Comparison of ENCODE assay signal across 8 cellular contexts in genomic region chr16:31386157-31386984, GRCh38. TPM values are rescaled to one million over a fixed set of nuclear protein-coding genes. Genes with fewer than 3 reads are reported as not detected.
A peak's percentile ranks its signal among the peaks of the same experiment; 100 is the strongest.
DNase-seq lines count a peak whose midpoint lies in the region; ATAC-seq and TF ChIP-seq lines count a peak whose summit lies in the region.

No MANE protein-coding gene starts in this region.

- H3K27ac Mint-ChIP-seq in nephron progenitor cell = no peak overlapping the region

- H3K27me3 ChIP-seq in A673 (replicated peaks; ENCODE audit: insufficient read depth, low read depth, low read length, poor library complexity) = no peaks in the 10 kb centered on the region
- peaks cover 0 to 21% (median 0%) of the 10 kb centered on the region in 3 donors for H3K27me3 ChIP-seq in sigmoid colon
- no peaks in the 10 kb centered on the region for H3K27me3 ChIP-seq in ascending aorta

- H3K27me3 Mint-ChIP-seq in nephron progenitor cell (ENCODE audit: low read depth, poor library complexity) = peaks cover 16% of the 10 kb centered on the region

- H3K27ac ChIP-seq in A673 (ENCODE audit: low read depth, low read length, poor library complexity, severe bottlenecking) (no peak overlapping the region), sigmoid colon (no peak overlapping the region), ascending aorta (no peak overlapping the region)

- intact Hi-C loops in A673 (cut with micrococcal nuclease; ENCODE audit: unreplicated experiment) = no loop called here
- intact Hi-C loops in sigmoid colon (cut with DNase I) = no loop called here
- intact Hi-C loops in ascending aorta (cut with DNase I) = no loop called here

- no peak for TF ChIP-seq POLR2A in sigmoid colon (IDR thresholded peaks at IDR 0.05)

- peak; percentile 52 for ATAC-seq in GM19035 (IDR thresholded peaks at IDR 0.05; ENCODE audit: unreplicated experiment)
- ATAC-seq in HG02884 (IDR thresholded peaks at IDR 0.05; ENCODE audit: unreplicated experiment) = no peak

- H3K9me3 ChIP-seq in A673 (ENCODE audit: low read depth, low read length, poor library complexity, severe bottlenecking) (no peaks in the 10 kb centered on the region), sigmoid colon (no peaks in the 10 kb centered on the region), ascending aorta (no peaks in the 10 kb centered on the region)

- no peaks in the 10 kb centered on the region for H3K4me1 Mint-ChIP-seq in nephron progenitor cell

- 22 to 51% methylated on average over 6 of the region's 6 CpGs for WGBS in sigmoid colon, 2 donors

- POLR2A ChIA-PET in A673 (lab: Charles Lee; ENCODE audit: low non-redundant PET) = no interaction called here

- no peak for TF ChIP-seq CTCF in A673 (conservative IDR thresholded peaks at IDR 0.05; ENCODE audit: low read depth, low read length)
- TF ChIP-seq CTCF in sigmoid colon (IDR thresholded peaks at IDR 0.05) = no peak
- TF ChIP-seq CTCF in nephron progenitor cell (IDR thresholded peaks at IDR 0.05) = no peak
- TF ChIP-seq CTCF in ascending aorta (IDR thresholded peaks at IDR 0.05) = no peak

- BruUV-seq in A673 (replicated peaks; lab: Mats Ljungman, UMichigan) = no TSS peak

- DNase-seq in A673 (ENCODE audit: low spot score) = peak; percentile 22
- DNase-seq in RKO (ENCODE audit: low spot score) = peak; percentile 90
- peak; percentile 26 for DNase-seq in germinal center (ENCODE audit: low spot score)
- no peak for DNase-seq in sigmoid colon
- no peak for DNase-seq in nephron progenitor cell
- DNase-seq in ascending aorta (ENCODE audit: low spot score in 2 of 2) = no peak

- H3K4me3 ChIP-seq in A673 (ENCODE audit: low read depth, low read length, poor library complexity, severe bottlenecking) (no peak overlapping the region), sigmoid colon (no peak overlapping the region), ascending aorta (no peak overlapping the region)

- CTCF ChIA-PET in A673 (lab: Charles Lee) = interaction anchor here (0.7 kb wide), 1 partner anchor 604 kb away, joined by 3 read pairs; no protein-coding TSS in a partner anchor

- H3K4me1 ChIP-seq in A673 (ENCODE audit: insufficient read depth, low read length, poor library complexity, severe bottlenecking) = no peaks in the 10 kb centered on the region
- no peaks in the 10 kb centered on the region for H3K4me1 ChIP-seq in sigmoid colon
- H3K4me1 ChIP-seq in ascending aorta = no peaks in the 10 kb centered on the region

- H3K36me3 ChIP-seq in A673 (ENCODE audit: insufficient read depth, low read length, poor library complexity, severe bottlenecking) (no peaks in the 10 kb centered on the region), sigmoid colon (no peaks in the 10 kb centered on the region), ascending aorta (no peaks in the 10 kb centered on the region)

- no peaks in the 10 kb centered on the region for H3K9me3 Mint-ChIP-seq in nephron progenitor cell

- H3K4me3 Mint-ChIP-seq in nephron progenitor cell = no peak overlapping the region

- no peaks in the 10 kb centered on the region for H3K36me3 Mint-ChIP-seq in nephron progenitor cell (ENCODE audit: low read depth)

- no peak for TF ChIP-seq EP300 in sigmoid colon (IDR thresholded peaks at IDR 0.05)

RNA-seq across cellular contexts. Expression of gene ITGAD, which starts 6.8 kb away (rescaled TPM):
- not detected in 2 replicates for total RNA-seq in A673 (2021)
- not detected for total RNA-seq in sigmoid colon
- under 1 TPM in 1 of 3 donors, not detected in 2; 0.22 TPM for polyA plus RNA-seq in sigmoid colon
- total RNA-seq in ascending aorta = not detected

RNA-seq across cellular contexts. Expression of gene ITGAX, which starts 31.4 kb away (rescaled TPM):
- total RNA-seq in A673 (2021) (0.46 TPM in 1 of 2 replicates, not detected in the other), sigmoid colon (1 to 10 TPM in 2 of 4 donors, under 1 TPM in 2; 0.66 to 3.8 (median 1.8) TPM), ascending aorta (3.6 TPM)
- polyA plus RNA-seq in sigmoid colon = 1 to 10 TPM in 2 of 3 donors, under 1 TPM in 1; 0.60 to 7.6 (median 1.8) TPM

RNA-seq across cellular contexts. Expression of gene COX6A2, which starts 41.8 kb away (rescaled TPM):
- total RNA-seq in A673 (2021) (not detected in 2 replicates), sigmoid colon (not detected), ascending aorta (not detected)
- 1 to 10 TPM in 1 of 3 donors, under 1 TPM in 1, not detected in 1; 0.32 to 4.8 TPM for polyA plus RNA-seq in sigmoid colon

RNA-seq across cellular contexts. Expression of gene ZNF843, which starts 56.2 kb away (rescaled TPM):
- 0.32 and 0.81 TPM in 2 replicates for total RNA-seq in A673 (2021)
- total RNA-seq in sigmoid colon = 1 to 10 TPM in 3 of 4 donors, under 1 TPM in 1; 0.36 to 5.3 (median 1.1) TPM
- 1 to 10 TPM in 1 of 3 donors, under 1 TPM in 1, not detected in 1; 0.22 to 1.8 TPM for polyA plus RNA-seq in sigmoid colon
- total RNA-seq in ascending aorta = 11.7 TPM

Comparison
In these comparisons a context has a peak if more than half of its experiments do, and no peak if none do; other contexts are left out.
1. DNase-seq: peak in A673 (single experiment), RKO (single experiment) and germinal center (single experiment); none in sigmoid colon (single experiment), nephron progenitor cell (single experiment) and ascending aorta (0 of 2).